ENCODE assay signal across 32 cellular contexts in the genomic region with DNA sequence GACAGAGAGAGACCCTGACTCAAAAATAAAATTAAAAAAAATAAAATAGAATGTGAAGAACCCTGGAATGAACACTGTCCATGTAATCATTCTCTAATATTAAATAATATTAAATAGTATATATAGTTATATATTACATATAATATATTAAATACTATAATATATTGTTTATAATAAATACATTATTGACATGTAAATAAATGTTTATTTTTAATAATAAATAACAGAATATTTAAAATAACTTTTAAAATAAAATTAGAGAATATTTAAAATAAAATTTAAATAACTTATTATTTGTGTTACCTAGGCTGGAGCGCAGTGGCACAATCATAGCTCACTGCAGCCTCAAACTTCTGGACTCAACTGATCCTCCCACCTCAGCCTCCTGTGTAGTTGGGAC.
"Had no signal": no experiment of that assay in that cellular context is flagged by ENCODE, and none has a peak within 500 bp of the region (broad histone marks: within the 10 kb centered on the region; RNA-seq: fewer than 3 reads in every experiment).

No MANE protein-coding gene starts in this region.

- DNase-seq: activated CD4-positive, alpha-beta memory T cell treated with anti-CD3 and anti-CD28 coated beads for 36 hours; activated CD4-positive, alpha-beta T cell treated with anti-CD3 and anti-CD28 coated beads for 4 hours; activated CD4-positive, alpha-beta T cell treated with anti-CD3 and anti-CD28 coated beads, Interleukin-2, amount 50 U/mL, for 1 hour; activated CD4-positive, CD25-positive, alpha-beta regulatory T cell treated with anti-CD3 and anti-CD28 coated beads, Interleukin-2, amount 50 U/mL, for 72 hours; activated CD8-positive, alpha-beta memory T cell treated with anti-CD3 and anti-CD28 coated beads, Interleukin-2, amount 50 U/mL, for 4 hours; activated effector memory CD4-positive, alpha-beta T cell treated with Interleukin-2 at 50 U/mL for 16 hours; activated naive CD4-positive, alpha-beta T cell treated with anti-CD3 and anti-CD28 coated beads, Interleukin-2, amount 10 ng/mL, durations not matched to agents 7 days and 5 days; activated naive CD8-positive, alpha-beta T cell treated with anti-CD3 and anti-CD28 coated beads, Interleukin-2, amount 50 U/mL, for 24 hours; activated T-cell treated with anti-CD3 and anti-CD28 coated beads for 4 hours; activated T-cell treated with anti-CD3 and anti-CD28 coated beads, Interleukin-2, amount 50 U/mL, for 48 hours; anterior cingulate cortex; caudate nucleus; KG1; MM.1S; NCI-H1092 treated with DMSO at 0.1 percent for 48 hours; NCI-H1417; NCI-H146; NCI-H187; NCI-H2029 treated with DMSO at 0.1 percent for 48 hours; NCI-H2107; NCI-H2171; NCI-H510A; NCI-H526; NCI-H748 treated with DMSO at 0.1 percent for 48 hours; PC-9; Right ventricle myocardium superior; SW 1271; T-helper 1 cell; T1000 had no signal

- H3K27ac Mint-ChIP-seq: activated naive CD4-positive, alpha-beta T cell treated with anti-CD3 and anti-CD28 coated beads, Interleukin-2, amount 10 ng/mL, durations not matched to agents 7 days and 5 days had no signal

- ATAC-seq: activated naive CD8-positive, alpha-beta T cell treated with anti-CD3 and anti-CD28 coated beads, Interleukin-2, amount 50 U/mL, for 24 hours had no signal

- H3K9me3 Mint-ChIP-seq: activated CD4-positive, alpha-beta memory T cell treated with anti-CD3 and anti-CD28 coated beads for 36 hours; activated naive CD4-positive, alpha-beta T cell treated with anti-CD3 and anti-CD28 coated beads, Interleukin-2, amount 10 ng/mL, durations not matched to agents 7 days and 5 days; activated naive CD8-positive, alpha-beta T cell treated with anti-CD3 and anti-CD28 coated beads, Interleukin-2, amount 50 U/mL, for 24 hours; brain had no signal

- H3K27me3 Mint-ChIP-seq: activated CD4-positive, alpha-beta memory T cell treated with anti-CD3 and anti-CD28 coated beads for 36 hours; activated naive CD4-positive, alpha-beta T cell treated with anti-CD3 and anti-CD28 coated beads, Interleukin-2, amount 10 ng/mL, durations not matched to agents 7 days and 5 days; activated naive CD8-positive, alpha-beta T cell; activated naive CD8-positive, alpha-beta T cell treated with anti-CD3 and anti-CD28 coated beads, Interleukin-2, amount 50 U/mL, for 24 hours; brain had no signal

- H3K4me3 Mint-ChIP-seq: activated CD4-positive, alpha-beta memory T cell treated with anti-CD3 and anti-CD28 coated beads for 36 hours; activated naive CD4-positive, alpha-beta T cell treated with anti-CD3 and anti-CD28 coated beads, Interleukin-2, amount 10 ng/mL, durations not matched to agents 7 days and 5 days; activated naive CD8-positive, alpha-beta T cell; activated naive CD8-positive, alpha-beta T cell treated with anti-CD3 and anti-CD28 coated beads, Interleukin-2, amount 50 U/mL, for 24 hours; brain had no signal

- H3K4me1 Mint-ChIP-seq: brain had no signal

- FAIRE-seq: bronchial epithelial cell had no signal
